11 cellular contexts compared by ENCODE assay signal in genomic region chr17:57459286-57459915, GRCh38.
A peak's percentile ranks its signal among the peaks of the same experiment; 100 is the strongest.
DNase-seq lines count a peak whose midpoint lies in the region; ATAC-seq lines count a peak whose summit lies in the region.
"Had no signal": no experiment of that assay in that cellular context is flagged by ENCODE, and none has a peak within 500 bp of the region (broad histone marks: within the 10 kb centered on the region; RNA-seq: fewer than 3 reads in every experiment).

No MANE protein-coding gene starts in this region.

- H3K4me3 Mint-ChIP-seq in stimulated activated effector memory CD8-positive, alpha-beta T cell treated with anti-CD3 and anti-CD28 coated beads, Interleukin-12 subunit alpha, Interleukin-12 subunit beta, amount 100 ng/mL, for 72 hours, result peak overlapping the region; percentile 73
- H3K4me3 Mint-ChIP-seq: B cell had no signal

- H3K4me1 Mint-ChIP-seq in stimulated activated effector memory CD8-positive, alpha-beta T cell treated with anti-CD3 and anti-CD28 coated beads, Interleukin-12 subunit alpha, Interleukin-12 subunit beta, amount 100 ng/mL, for 72 hours, result peaks cover 86% of the 10 kb centered on the region

- ATAC-seq in stimulated activated effector memory CD8-positive, alpha-beta T cell treated with anti-CD3 and anti-CD28 coated beads, Interleukin-12 subunit alpha, Interleukin-12 subunit beta, amount 100 ng/mL, for 72 hours, result peak; percentile 70

- DNase-seq in activated naive CD4-positive, alpha-beta T cell treated with Interleukin-2 at 50 U/mL for 16 hours, result peak; percentile 45
- no peak for DNase-seq in activated naive CD4-positive, alpha-beta T cell (lab: John Stamatoyannopoulos, UW)
- DNase-seq in NCI-H510A treated with DMSO at 0.1 percent for 48 hours (lab: John Stamatoyannopoulos, UW), result peak; percentile 79
- peak; percentile 55 for DNase-seq in brain pericyte (ENCODE audit: low read depth, low spot score)
- DNase-seq in stimulated activated effector memory CD8-positive, alpha-beta T cell treated with anti-CD3 and anti-CD28 coated beads, Interleukin-12 subunit alpha, Interleukin-12 subunit beta, amount 100 ng/mL, for 72 hours (ENCODE audit: low spot score in 2 of 2), result peak in 1 of 2 donors; percentile 72
- DNase-seq in NCI-H774 (lab: John Stamatoyannopoulos, UW), result no peak
- no peak for DNase-seq in OCI-M2 (lab: John Stamatoyannopoulos, UW; ENCODE audit: unreplicated experiment)
- DNase-seq in 8988T, result no peak
- DNase-seq: activated CD4-positive, CD25-positive, alpha-beta regulatory T cell treated with anti-CD3 and anti-CD28 coated beads, Interleukin-2, amount 50 U/mL, for 72 hours; MM.1S had no signal

- H3K27ac Mint-ChIP-seq in stimulated activated effector memory CD8-positive, alpha-beta T cell treated with anti-CD3 and anti-CD28 coated beads, Interleukin-12 subunit alpha, Interleukin-12 subunit beta, amount 100 ng/mL, for 72 hours, result peak overlapping the region; percentile 98
- H3K27ac Mint-ChIP-seq: B cell had no signal

- peaks cover 33% of the 10 kb centered on the region for H3K36me3 Mint-ChIP-seq in stimulated activated effector memory CD8-positive, alpha-beta T cell treated with anti-CD3 and anti-CD28 coated beads, Interleukin-12 subunit alpha, Interleukin-12 subunit beta, amount 100 ng/mL, for 72 hours

- H3K9me3 Mint-ChIP-seq in stimulated activated effector memory CD8-positive, alpha-beta T cell treated with anti-CD3 and anti-CD28 coated beads, Interleukin-12 subunit alpha, Interleukin-12 subunit beta, amount 100 ng/mL, for 72 hours, result peaks cover 3% of the 10 kb centered on the region

Comparison
In these comparisons a context has a peak if more than half of its experiments do, and no peak if none do; other contexts are left out.
1. DNase-seq: peak in activated naive CD4-positive, alpha-beta T cell treated with Interleukin-2 at 50 U/mL for 16 hours (single experiment), NCI-H510A treated with DMSO at 0.1 percent for 48 hours (single experiment) and brain pericyte (single experiment); none in activated naive CD4-positive, alpha-beta T cell (0 of 4), NCI-H774 (single experiment), OCI-M2 (single experiment) and 8988T (single experiment).